Comparison of ENCODE assay signal across 21 cellular contexts in genomic region chr22:49858827-49859226, GRCh38. TPM values are rescaled to one million over a fixed set of nuclear protein-coding genes. Genes with fewer than 3 reads are reported as not detected.
DNase-seq lines count a peak whose midpoint lies in the region; ATAC-seq lines count a peak whose summit lies in the region.
"Had no signal": no experiment of that assay in that cellular context is flagged by ENCODE, and none has a peak within 500 bp of the region (broad histone marks: within the 10 kb centered on the region; RNA-seq: fewer than 3 reads in every experiment).

No MANE protein-coding gene starts in this region.

- ATAC-seq in effector memory CD8-positive, alpha-beta T cell (replicated peaks) = no peak
- no peak for ATAC-seq in GM21390 (IDR thresholded peaks at IDR 0.05; ENCODE audit: unreplicated experiment)

- CTCF ChIA-PET in CD4-positive, alpha-beta memory T cell (lab: Charles Lee; ENCODE audit: partially characterized antibody) = interaction anchor here (1.4 to 2.2 kb wide), 2 partner anchors 9 to 91 kb away, joined by 4 to 6 read pairs; no protein-coding TSS in a partner anchor

- no peak overlapping the region for H2AFZ ChIP-seq in trophoblast cell (ENCODE audit: insufficient read depth, low read length, poor library complexity)

- POLR2A ChIA-PET in CD4-positive, alpha-beta memory T cell (lab: Charles Lee; ENCODE audit: partially characterized antibody) = no interaction called here

- H2BK120ac ChIP-seq in trophoblast cell (ENCODE audit: insufficient read depth, low read length, poor library complexity) = no peak overlapping the region

- intact Hi-C loops in CD4-positive, alpha-beta memory T cell (cut with micrococcal nuclease) = no loop called here

- peaks cover 0 to 12% of the 10 kb centered on the region in 2 donors for H3K36me3 Mint-ChIP-seq in CD4-positive, alpha-beta memory T cell
- H3K36me3 Mint-ChIP-seq in effector memory CD8-positive, alpha-beta T cell (ENCODE audit: insufficient read depth) = peaks cover 14% of the 10 kb centered on the region

- no peak overlapping the region for H3K14ac ChIP-seq in trophoblast cell (ENCODE audit: low read length)

- no peak overlapping the region for H4K12ac ChIP-seq in trophoblast cell (ENCODE audit: low read depth, low read length)

- H3K4me3 ChIP-seq in CD4-positive, alpha-beta memory T cell (ENCODE audit: low read length in 2 of 2) = no peak overlapping the region
- no peak overlapping the region for H3K4me3 ChIP-seq in trophoblast cell (ENCODE audit: low read depth, low read length)
- H3K4me3 ChIP-seq: Peyer's patch had no signal

- no peak for DNase-seq in CD4-positive, alpha-beta memory T cell
- no peak for DNase-seq in effector memory CD8-positive, alpha-beta T cell
- DNase-seq in trophoblast cell = no peak
- no peak for DNase-seq in activated CD4-positive, alpha-beta T cell treated with anti-CD3 and anti-CD28 coated beads for 48 hours
- DNase-seq in activated T-cell treated with anti-CD3 and anti-CD28 coated beads for 4 hours = no peak
- no peak for DNase-seq in NCI-H82 treated with DMSO at 0.1 percent for 48 hours (lab: John Stamatoyannopoulos, UW; ENCODE audit: unreplicated experiment)
- DNase-seq: ACHN; AML-193; DMS79; HFFc6; NCI-H1105; NCI-H2081; NCI-H2171 treated with DMSO at 0.1 percent for 48 hours; NCI-H446 treated with DMSO at 0.1 percent for 48 hours; NCI-H69; NK-92 treated with Interleukin-12 subunit alpha and Interleukin-12 subunit beta, amount 100 ng/mL, for 24 hours; SW 1271 had no signal

- H2BK5ac ChIP-seq in trophoblast cell (ENCODE audit: low read depth, low read length, poor library complexity) = no peak overlapping the region

- H3K4me1 ChIP-seq in CD4-positive, alpha-beta memory T cell (ENCODE audit: insufficient read depth, low read length) = peaks cover 37% of the 10 kb centered on the region
- H3K4me1 ChIP-seq in trophoblast cell (ENCODE audit: control insufficient read depth in 1 of 2, insufficient read depth in 2 of 2, low read length in 2 of 2) = peaks cover 4 to 8% of the 10 kb centered on the region in 2 experiments

- peaks cover 4% of the 10 kb centered on the region for H3K79me1 ChIP-seq in trophoblast cell (ENCODE audit: low read length)

- peaks cover 28% of the 10 kb centered on the region for H3K79me2 ChIP-seq in trophoblast cell (ENCODE audit: control insufficient read depth, insufficient read depth, low read length, poor library complexity)

- peaks cover 0 to 1% (median 0%) of the 10 kb centered on the region in 8 donors for H3K9me3 Mint-ChIP-seq in CD4-positive, alpha-beta memory T cell
- no peaks in the 10 kb centered on the region for H3K9me3 Mint-ChIP-seq in effector memory CD8-positive, alpha-beta T cell
- H3K9me3 Mint-ChIP-seq: HFFc6 had no signal

- H3K9ac ChIP-seq in trophoblast cell (ENCODE audit: low read length) = no peak overlapping the region

- no peak overlapping the region for H2BK12ac ChIP-seq in trophoblast cell (ENCODE audit: low read length)

- H4K8ac ChIP-seq in trophoblast cell (ENCODE audit: low read depth, low read length) = no peak overlapping the region

- peak overlapping the region in 4 of 7 donors; percentile 1 to 71 (median 32) for H3K27ac Mint-ChIP-seq in CD4-positive, alpha-beta memory T cell
- H3K27ac Mint-ChIP-seq in effector memory CD8-positive, alpha-beta T cell = peak overlapping the region; percentile 59 to 81
- H3K27ac Mint-ChIP-seq: HFFc6 had no signal

- WGBS in trophoblast cell (ENCODE audit: extremely low coverage, insufficient coverage, insufficient read length) = no CpG with 5 or more reads among the region's 14 CpGs

- H3K23ac ChIP-seq in trophoblast cell (ENCODE audit: low read length) = no peak overlapping the region

- peaks cover 35 to 74% (median 55%) of the 10 kb centered on the region in 4 donors for H3K4me1 Mint-ChIP-seq in CD4-positive, alpha-beta memory T cell
- peaks cover 41 to 42% of the 10 kb centered on the region in 2 donors for H3K4me1 Mint-ChIP-seq in effector memory CD8-positive, alpha-beta T cell (ENCODE audit: low read depth in 2 of 2)

- H3K27ac ChIP-seq in CD4-positive, alpha-beta memory T cell (ENCODE audit: low read depth, low read length) = no peak overlapping the region
- H3K27ac ChIP-seq in KOPT-K1 (ENCODE audit: low read depth, low read length, poor library complexity, severe bottlenecking) (peak overlapping the region; percentile 30), trophoblast cell (ENCODE audit: low read depth, low read length) (no peak overlapping the region)
- H3K27ac ChIP-seq: Peyer's patch had no signal

- no peak overlapping the region for H3K18ac ChIP-seq in trophoblast cell (ENCODE audit: low read length)

- no peak overlapping the region for H3K4me2 ChIP-seq in trophoblast cell (ENCODE audit: low read length)

- no peaks in the 10 kb centered on the region for H3K27me3 Mint-ChIP-seq in CD4-positive, alpha-beta memory T cell
- H3K27me3 Mint-ChIP-seq in effector memory CD8-positive, alpha-beta T cell = no peaks in the 10 kb centered on the region

- peak overlapping the region; percentile 14 for H3K4ac ChIP-seq in trophoblast cell (ENCODE audit: low read depth, low read length)

- H2AK5ac ChIP-seq in trophoblast cell (ENCODE audit: low read length) = no peak overlapping the region

- H4K91ac ChIP-seq in trophoblast cell (ENCODE audit: low read depth, low read length) = no peak overlapping the region

- peak overlapping the region in 1 of 8 donors; percentile 71 for H3K4me3 Mint-ChIP-seq in CD4-positive, alpha-beta memory T cell
- H3K4me3 Mint-ChIP-seq in effector memory CD8-positive, alpha-beta T cell = no peak overlapping the region
- H3K4me3 Mint-ChIP-seq: CD14-positive monocyte, HFFc6 had no signal

- no peaks in the 10 kb centered on the region for H3K27me3 ChIP-seq in CD4-positive, alpha-beta memory T cell (ENCODE audit: insufficient read depth, low read length)
- H3K27me3 ChIP-seq in trophoblast cell (ENCODE audit: insufficient read depth, low read length) = no peaks in the 10 kb centered on the region
- H3K27me3 ChIP-seq: Peyer's patch had no signal

- H3K36me3 ChIP-seq in CD4-positive, alpha-beta memory T cell (ENCODE audit: insufficient read depth, low read length) = no peaks in the 10 kb centered on the region
- H3K36me3 ChIP-seq in KOPT-K1 (ENCODE audit: insufficient read depth, low read length) = peaks cover 18% of the 10 kb centered on the region; the same call in 1 of the 2 replicates
- H3K36me3 ChIP-seq in trophoblast cell (ENCODE audit: control insufficient read depth in 1 of 2, insufficient read depth in 2 of 2, low read length in 2 of 2) = peaks cover 7 to 15% of the 10 kb centered on the region in 2 experiments
- H3K36me3 ChIP-seq: Peyer's patch had no signal

- no peaks in the 10 kb centered on the region for H3K9me3 ChIP-seq in CD4-positive, alpha-beta memory T cell (ENCODE audit: control insufficient read depth in 1 of 2, low read length in 2 of 2)
- no peaks in the 10 kb centered on the region for H3K9me3 ChIP-seq in KOPT-K1 (ENCODE audit: insufficient read depth, low read length, poor library complexity, severe bottlenecking)
- peaks cover 4% of the 10 kb centered on the region for H3K9me3 ChIP-seq in trophoblast cell (ENCODE audit: insufficient read depth, low read depth, low read length)
- H3K9me3 ChIP-seq: Peyer's patch had no signal

RNA-seq across cellular contexts. Expression of gene ZBED4, which starts 5.2 kb away (rescaled TPM):
- 10 to 100 TPM; 17.7 to 18.6 TPM for total RNA-seq in CD4-positive, alpha-beta memory T cell
- polyA plus RNA-seq in CD4-positive, alpha-beta memory T cell = 10 to 100 TPM in 1 of 2 donors, 1 to 10 TPM in 1; 6.7 to 10.0 TPM
- polyA plus RNA-seq in trophoblast cell (2013) = 16.0 and 16.8 TPM in 2 replicates

RNA-seq across cellular contexts. Expression of gene BRD1, which starts 31.2 kb away (rescaled TPM):
- total RNA-seq in CD4-positive, alpha-beta memory T cell = 10 to 100 TPM; 84.0 to 88.1 TPM
- 1 to 10 TPM in 1 of 2 donors, under 1 TPM in 1; 0.94 to 5.1 TPM for polyA plus RNA-seq in CD4-positive, alpha-beta memory T cell
- polyA plus RNA-seq in trophoblast cell (2013) = 18.7 and 19.7 TPM in 2 replicates

RNA-seq across cellular contexts. Expression of gene ALG12, which starts 59.4 kb away (rescaled TPM):
- total RNA-seq in CD4-positive, alpha-beta memory T cell = 10 to 100 TPM; 19.6 to 27.2 TPM
- 10 to 100 TPM; 16.9 to 19.0 TPM for polyA plus RNA-seq in CD4-positive, alpha-beta memory T cell
- 22.3 and 22.8 TPM in 2 replicates for polyA plus RNA-seq in trophoblast cell (2013)

RNA-seq across cellular contexts. Expression of gene CRELD2, which starts 59.6 kb away (rescaled TPM):
- 10 to 100 TPM; 36.0 to 36.2 TPM for total RNA-seq in CD4-positive, alpha-beta memory T cell
- polyA plus RNA-seq in CD4-positive, alpha-beta memory T cell = 10 to 100 TPM; 40.2 to 46.1 TPM
- polyA plus RNA-seq in trophoblast cell (2013) = 42.2 and 46.8 TPM in 2 replicates
